In genomic region chr19:5170329-5170745, GRCh38 we compare ENCODE assay signal across 8 cellular contexts.
DNase-seq lines count a peak whose midpoint lies in the region; ATAC-seq and TF ChIP-seq lines count a peak whose summit lies in the region.

No MANE protein-coding gene starts in this region.

- TF ChIP-seq CTCF in GM13976 (IDR thresholded peaks at IDR 0.05; ENCODE audit: borderline replicate concordance, control extremely low read depth, extremely low read depth, insufficient read depth, missing control alignments) (peak; percentile 67), cardiac fibroblast (IDR thresholded peaks at IDR 0.05; ENCODE audit: low read depth, low read length) (peak; percentile 66)

- no peak for ATAC-seq in GM18909 (IDR thresholded peaks at IDR 0.05; ENCODE audit: poor library complexity, unreplicated experiment)
- no peak for ATAC-seq in HG02970 (IDR thresholded peaks at IDR 0.05; ENCODE audit: low FRiP score, unreplicated experiment)

- DNase-seq in GM13976 (ENCODE audit: low spot score) (no peak), UCSD-AML1 (lab: John Stamatoyannopoulos, UW; ENCODE audit: unreplicated experiment) (peak; percentile 45), cardiac fibroblast (ENCODE audit: low read depth in 2 of 2) (no peak), posterior vena cava (ENCODE audit: low spot score) (peak; percentile 84), AG08395 (ENCODE audit: low spot score) (no peak), hepatic stellate cell (ENCODE audit: low spot score) (no peak)

- H3K4me3 ChIP-seq in cardiac fibroblast (replicated peaks in 1 of 2; ENCODE audit: low read depth in 2 of 2, low read length in 2 of 2): no peak overlapping the region

- in situ Hi-C loops in GM13976 (cut with MboI; ENCODE audit: low sequenced_read_pairs, unreplicated experiment): no loop called here

- intact Hi-C loops in posterior vena cava (cut with DNase I): no loop called here

Comparison
In these comparisons a context has a peak if more than half of its experiments do, and no peak if none do; other contexts are left out.
1. DNase-seq: peak in UCSD-AML1 (single experiment) and posterior vena cava (single experiment); none in GM13976 (single experiment), cardiac fibroblast (0 of 2), AG08395 (single experiment) and hepatic stellate cell (single experiment).